Comparison of ENCODE assay signal across 1 cellular context in genomic region chr10:29553732-29554260, GRCh38.
TF ChIP-seq lines count a peak whose summit lies in the region.

No MANE protein-coding gene starts in this region.

TF ChIP-seq in endothelial cell of umbilical vein, 7 proteins besides CTCF, POLR2A, EP300 and RAD21 (continued from another document):
- no peak for TF ChIP-seq POLR2AphosphoS5 (IDR thresholded peaks at IDR 0.05; ENCODE audit: insufficient read depth, low read depth, low read length)
